20 cellular contexts compared by ENCODE assay signal in genomic region chr5:134417707-134418106, GRCh38. TPM values are rescaled to one million over a fixed set of nuclear protein-coding genes. Genes with fewer than 3 reads are reported as not detected.
DNase-seq lines count a peak whose midpoint lies in the region; ATAC-seq, FAIRE-seq and TF ChIP-seq lines count a peak whose summit lies in the region.
"Had no signal": no experiment of that assay in that cellular context is flagged by ENCODE, and none has a peak within 500 bp of the region (broad histone marks: within the 10 kb centered on the region; RNA-seq: fewer than 3 reads in every experiment).

No MANE protein-coding gene starts in this region.

- H4K20me1 ChIP-seq in HepG2 (ENCODE audit: insufficient read depth, low read length): no peaks in the 10 kb centered on the region
- H4K20me1 ChIP-seq: BLaER1 had no signal

- BruUV-seq in HepG2 (replicated peaks; lab: Mats Ljungman, UMichigan): no TSS peak

- H3K9me3 ChIP-seq in Peyer's patch (no peaks in the 10 kb centered on the region), HepG2 (ENCODE audit: low read length) (peaks cover 9% of the 10 kb centered on the region; the same call in 1 of the 2 replicates), small intestine (ENCODE audit: control insufficient read depth, low read depth) (no peaks in the 10 kb centered on the region)
- H3K9me3 ChIP-seq: HAP-1 had no signal

- H3K79me2 ChIP-seq in HepG2 (ENCODE audit: insufficient read depth, low read length): no peaks in the 10 kb centered on the region

- peak overlapping the region; percentile 81 for H3K4me2 ChIP-seq in HepG2 (ENCODE audit: low read depth, low read length)
- H3K4me2 ChIP-seq: BLaER1 had no signal

- H3K36me3 ChIP-seq in Peyer's patch (no peaks in the 10 kb centered on the region), HepG2 (replicated peaks in 1 of 2; ENCODE audit: control insufficient read depth in 1 of 2, insufficient read depth in 2 of 2, low read length in 2 of 2) (no peaks in the 10 kb centered on the region), small intestine (ENCODE audit: control insufficient read depth in 2 of 2, insufficient read depth in 2 of 2, low read length in 2 of 2) (no peaks in the 10 kb centered on the region)
- H3K36me3 ChIP-seq: BLaER1, HAP-1 had no signal

- ATAC-seq in HepG2: no peak
- no peak for ATAC-seq in HG02885 (IDR thresholded peaks at IDR 0.05; ENCODE audit: poor library complexity, unreplicated experiment)
- ATAC-seq: GM12878 had no signal

- DNase-seq in NCI-H146 (lab: John Stamatoyannopoulos, UW) (peak; percentile 3), NCI-H146 treated with DMSO at 0.1 percent for 48 hours (lab: John Stamatoyannopoulos, UW; ENCODE audit: unreplicated experiment) (no peak), Peyer's patch (no peak), HepG2 (ENCODE audit: low spot score) (no peak), small intestine (peak; percentile 76), DMS53 (lab: John Stamatoyannopoulos, UW) (no peak), DMS 273 (lab: John Stamatoyannopoulos, UW; ENCODE audit: unreplicated experiment) (no peak)
- DNase-seq: 8988T; AML-193; CD8-positive, alpha-beta memory T cell; DMS 273 treated with DMSO at 0.1 percent for 48 hours; DMS79; HFFc6 had no signal

- no peak overlapping the region for H3K4me3 ChIP-seq in Peyer's patch
- H3K4me3 ChIP-seq in HepG2 (replicated peaks in 1 of 3; ENCODE audit: insufficient read depth in 1 of 3, low read depth in 2 of 3, low read length in 3 of 3): no peak overlapping the region; a peak in 1 of 6 replicates
- H3K4me3 ChIP-seq in small intestine (ENCODE audit: low read depth in 1 of 2, low read length in 2 of 2): no peak overlapping the region
- H3K4me3 ChIP-seq: BLaER1, GM12878, HAP-1 had no signal

- in situ Hi-C loops in HepG2 (cut with HindIII; ENCODE audit: extremely low pct_ligation_motif_present, low pct_unique_long_range_greater_than_20kb): no loop called here

- TF ChIP-seq CTCF in Peyer's patch (IDR thresholded peaks at IDR 0.05) (no peak), HepG2 (CRISPR knock-in tag; IDR thresholded peaks at IDR 0.05) (no peak)

- H3K27ac ChIP-seq in Peyer's patch (peak overlapping the region in 3 of 4 donors; percentile 45 to 71 (median 66)), HepG2 (ENCODE audit: extremely low read length, insufficient read depth, low read length) (peak overlapping the region; percentile 96), small intestine (ENCODE audit: low read depth in 1 of 2, low read length in 1 of 2) (peak overlapping the region; percentile 12 to 76)
- H3K27ac ChIP-seq: BLaER1 had no signal

- CTCF ChIA-PET in HepG2 (lab: Yijun Ruan, JAX; ENCODE audit: low intra/inter-chr PET ratio, low total read pairs): no interaction called here

- H2AFZ ChIP-seq in HepG2 (ENCODE audit: low read length): no peak overlapping the region

- TF ChIP-seq RAD21 in HepG2 (CRISPR knock-in tag; IDR thresholded peaks at IDR 0.05): no peak

- no peak overlapping the region for H3K9ac ChIP-seq in HepG2 (ENCODE audit: insufficient read depth, low read depth, low read length)
- H3K9ac ChIP-seq: BLaER1 had no signal

- H3K27me3 ChIP-seq in Peyer's patch: no peaks in the 10 kb centered on the region
- no peaks in the 10 kb centered on the region for H3K27me3 ChIP-seq in HepG2 (ENCODE audit: control insufficient read depth in 1 of 2, insufficient read depth in 2 of 2, low read length in 2 of 2)
- no peaks in the 10 kb centered on the region for H3K27me3 ChIP-seq in small intestine (ENCODE audit: control insufficient read depth in 2 of 2, insufficient read depth in 2 of 2, low read length in 2 of 2)
- H3K27me3 ChIP-seq: BLaER1 had no signal

- intact Hi-C loops in HepG2 (cut with micrococcal nuclease; ENCODE audit: unreplicated experiment): loop anchor here (5.0 kb wide), 1 partner anchor 50 kb away; no protein-coding TSS in a partner anchor

- TF ChIP-seq POLR2A in Peyer's patch (IDR thresholded peaks at IDR 0.05): no peak
- no peak for TF ChIP-seq POLR2A in HepG2 (IDR thresholded peaks at IDR 0.05; ENCODE audit: insufficient read depth in 1 of 2, low read depth in 2 of 2, low read length in 2 of 2)

- peaks cover 0 to 13% (median 0%) of the 10 kb centered on the region in 4 donors for H3K4me1 ChIP-seq in Peyer's patch
- peaks cover 65% of the 10 kb centered on the region for H3K4me1 ChIP-seq in HepG2 (ENCODE audit: insufficient read depth, low read length)
- H3K4me1 ChIP-seq in small intestine (ENCODE audit: control insufficient read depth in 2 of 2, insufficient read depth in 1 of 2, low read depth in 1 of 2, low read length in 1 of 2): peaks cover 0 to 2% of the 10 kb centered on the region in 2 donors
- H3K4me1 ChIP-seq: BLaER1, HAP-1 had no signal

- FAIRE-seq in HepG2 (lab: Jason Lieb, UNC): no peak
- FAIRE-seq in small intestine (lab: Jason Lieb, UNC): no peak
- FAIRE-seq: GM12878, GM18507, H1, HTR-8/SVneo had no signal

- POLR2A ChIA-PET in HepG2 (lab: Yijun Ruan, JAX): interaction anchor here (0.9 to 8.7 kb wide), 7 partner anchors 10 to 108 kb away, joined by 3 to 127 read pairs (median 31); partner anchors contain the start of gene JADE2

- TF ChIP-seq EP300 in HepG2 (IDR thresholded peaks at IDR 0.05; ENCODE audit: low read depth in 2 of 2, low read length in 2 of 2): peak in 1 of 2 experiments; percentile 33; a peak in 1 of 4 replicates
- no peak for TF ChIP-seq EP300 in HepG2 (CRISPR knock-in tag; IDR thresholded peaks at IDR 0.05; ENCODE audit: borderline replicate concordance)

RNA-seq across cellular contexts. Expression of gene CDKN2AIPNL, which starts 6.0 kb away (rescaled TPM):
- 10 to 100 TPM; 13.1 to 25.9 (median 21.9) TPM for total RNA-seq in Peyer's patch
- 46.5 and 51.2 TPM in 2 replicates for total RNA-seq in HepG2 (2016; rRNA removed; fragmentation: Illumina TruSeq; extraction: Trizol)
- 43.9 and 45.2 TPM in 2 replicates for total RNA-seq in HepG2 (2016; cell fraction: cytosol; rRNA removed; fragmentation: Illumina TruSeq; extraction: Trizol; ENCODE audit: low read depth)
- total RNA-seq in HepG2 (2016; cell fraction: insoluble cytoplasmic fraction; rRNA removed; fragmentation: Illumina TruSeq; extraction: Trizol): 51.0 and 57.6 TPM in 2 replicates
- 82.5 and 85.3 TPM in 2 replicates for total RNA-seq in HepG2 (2016; cell fraction: membrane; rRNA removed; fragmentation: Illumina TruSeq; extraction: Trizol)
- 16.1 and 18.5 TPM in 2 replicates for total RNA-seq in HepG2 (2016; cell fraction: nucleus; rRNA removed; fragmentation: Illumina TruSeq; extraction: Trizol)
- 13.5 and 17.4 TPM in 2 replicates for polyA plus RNA-seq in HepG2 (2011; rRNA removed)
- polyA plus RNA-seq in HepG2 (2011; cell fraction: cytosol; rRNA removed): 15.3 and 17.9 TPM in 2 replicates
- 3.4 and 4.0 TPM in 2 replicates for polyA plus RNA-seq in HepG2 (2011; cell fraction: nucleus; rRNA removed)
- polyA plus RNA-seq in HepG2 (2012): 16.4 and 22.9 TPM in 2 replicates
- polyA plus RNA-seq in HepG2 (2016; cell fraction: cytosol; fragmentation: Illumina TruSeq; extraction: Trizol; ENCODE audit: low read depth): 45.6 and 53.1 TPM in 2 replicates
- polyA plus RNA-seq in HepG2 (2016; cell fraction: insoluble cytoplasmic fraction; fragmentation: Illumina TruSeq; extraction: Trizol; ENCODE audit: low read depth): 52.5 and 57.0 TPM in 2 replicates
- polyA plus RNA-seq in HepG2 (2016; cell fraction: membrane; fragmentation: Illumina TruSeq; extraction: Trizol; ENCODE audit: low read depth): 72.1 and 73.9 TPM in 2 replicates
- polyA plus RNA-seq in HepG2 (2016; cell fraction: nucleus; fragmentation: Illumina TruSeq; extraction: Trizol; ENCODE audit: insufficient read depth, low read depth): 25.5 and 28.1 TPM in 2 replicates
- 7.8 TPM in 2 replicates for polyA minus RNA-seq in HepG2 (2011; rRNA and poly(A)+ RNA removed; ENCODE audit: low replicate concordance)
- polyA minus RNA-seq in HepG2 (2011; cell fraction: cytosol; rRNA and poly(A)+ RNA removed): 5.6 and 10.3 TPM in 2 replicates
- polyA minus RNA-seq in HepG2 (2011; cell fraction: nucleus; rRNA and poly(A)+ RNA removed): 5.3 and 6.8 TPM in 2 replicates
- polyA plus RNA-seq in small intestine: 10 to 100 TPM; 39.1 to 52.1 (median 47.0) TPM

RNA-seq across cellular contexts. Expression of gene UBE2B, which starts 46.3 kb away (rescaled TPM):
- total RNA-seq in Peyer's patch (10 to 100 TPM; 38.8 to 62.9 (median 55.4) TPM), HepG2 (2016; rRNA removed; fragmentation: Illumina TruSeq; extraction: Trizol) (25.2 and 56.7 TPM in 2 replicates)
- total RNA-seq in HepG2 (2016; cell fraction: cytosol; rRNA removed; fragmentation: Illumina TruSeq; extraction: Trizol; ENCODE audit: low read depth): 16.1 and 17.6 TPM in 2 replicates
- 29.1 and 44.6 TPM in 2 replicates for total RNA-seq in HepG2 (2016; cell fraction: insoluble cytoplasmic fraction; rRNA removed; fragmentation: Illumina TruSeq; extraction: Trizol)
- total RNA-seq in HepG2 (2016; cell fraction: membrane; rRNA removed; fragmentation: Illumina TruSeq; extraction: Trizol): 26.0 and 31.6 TPM in 2 replicates
- 26.2 and 31.7 TPM in 2 replicates for total RNA-seq in HepG2 (2016; cell fraction: nucleus; rRNA removed; fragmentation: Illumina TruSeq; extraction: Trizol)
- polyA plus RNA-seq in HepG2 (2011; rRNA removed) (35.1 and 56.0 TPM in 2 replicates), small intestine (100 to 1,000 TPM in 1 of 3 donors, 10 to 100 TPM in 2; 63.1 to 107 (median 92.1) TPM)
- polyA plus RNA-seq in HepG2 (2011; cell fraction: cytosol; rRNA removed): 18.5 and 31.0 TPM in 2 replicates
- 12.3 and 14.0 TPM in 2 replicates for polyA plus RNA-seq in HepG2 (2011; cell fraction: nucleus; rRNA removed)
- polyA plus RNA-seq in HepG2 (2012): 85.2 and 106 TPM in 2 replicates
- polyA plus RNA-seq in HepG2 (2016; cell fraction: cytosol; fragmentation: Illumina TruSeq; extraction: Trizol; ENCODE audit: low read depth): 101 and 112 TPM in 2 replicates
- 182 and 192 TPM in 2 replicates for polyA plus RNA-seq in HepG2 (2016; cell fraction: insoluble cytoplasmic fraction; fragmentation: Illumina TruSeq; extraction: Trizol; ENCODE audit: low read depth)
- polyA plus RNA-seq in HepG2 (2016; cell fraction: membrane; fragmentation: Illumina TruSeq; extraction: Trizol; ENCODE audit: low read depth): 120 and 123 TPM in 2 replicates
- 90.3 and 94.9 TPM in 2 replicates for polyA plus RNA-seq in HepG2 (2016; cell fraction: nucleus; fragmentation: Illumina TruSeq; extraction: Trizol; ENCODE audit: insufficient read depth, low read depth)
- polyA minus RNA-seq in HepG2 (2011; rRNA and poly(A)+ RNA removed; ENCODE audit: low replicate concordance): 10.4 and 11.4 TPM in 2 replicates
- polyA minus RNA-seq in HepG2 (2011; cell fraction: cytosol; rRNA and poly(A)+ RNA removed): 32.0 and 33.5 TPM in 2 replicates
- 29.6 and 45.0 TPM in 2 replicates for polyA minus RNA-seq in HepG2 (2011; cell fraction: nucleus; rRNA and poly(A)+ RNA removed)

RNA-seq across cellular contexts. Expression of gene CDKL3, which starts 50.7 kb away (rescaled TPM):
- not detected for total RNA-seq in Peyer's patch
- total RNA-seq in HepG2 (2016; rRNA removed; fragmentation: Illumina TruSeq; extraction: Trizol): 2.2 and 4.5 TPM in 2 replicates
- 1.3 and 3.9 TPM in 2 replicates for total RNA-seq in HepG2 (2016; cell fraction: cytosol; rRNA removed; fragmentation: Illumina TruSeq; extraction: Trizol; ENCODE audit: low read depth)
- 2.9 and 3.7 TPM in 2 replicates for total RNA-seq in HepG2 (2016; cell fraction: insoluble cytoplasmic fraction; rRNA removed; fragmentation: Illumina TruSeq; extraction: Trizol)
- 2.3 and 4.5 TPM in 2 replicates for total RNA-seq in HepG2 (2016; cell fraction: membrane; rRNA removed; fragmentation: Illumina TruSeq; extraction: Trizol)
- total RNA-seq in HepG2 (2016; cell fraction: nucleus; rRNA removed; fragmentation: Illumina TruSeq; extraction: Trizol): 0.68 and 1.2 TPM in 2 replicates
- polyA plus RNA-seq in HepG2 (2011; rRNA removed): 4.1 and 4.3 TPM in 2 replicates
- 0.63 and 1.5 TPM in 2 replicates for polyA plus RNA-seq in HepG2 (2011; cell fraction: cytosol; rRNA removed)
- 1.3 and 1.7 TPM in 2 replicates for polyA plus RNA-seq in HepG2 (2011; cell fraction: nucleus; rRNA removed)
- 3.8 and 7.8 TPM in 2 replicates for polyA plus RNA-seq in HepG2 (2012)
- 1.5 and 1.6 TPM in 2 replicates for polyA plus RNA-seq in HepG2 (2016; cell fraction: cytosol; fragmentation: Illumina TruSeq; extraction: Trizol; ENCODE audit: low read depth)
- polyA plus RNA-seq in HepG2 (2016; cell fraction: insoluble cytoplasmic fraction; fragmentation: Illumina TruSeq; extraction: Trizol; ENCODE audit: low read depth): 2.5 and 2.9 TPM in 2 replicates
- polyA plus RNA-seq in HepG2 (2016; cell fraction: membrane; fragmentation: Illumina TruSeq; extraction: Trizol; ENCODE audit: low read depth): 1.9 and 2.0 TPM in 2 replicates
- 1.5 and 3.4 TPM in 2 replicates for polyA plus RNA-seq in HepG2 (2016; cell fraction: nucleus; fragmentation: Illumina TruSeq; extraction: Trizol; ENCODE audit: insufficient read depth, low read depth)
- 0.58 TPM in 1 of 2 replicates, not detected in the other for polyA minus RNA-seq in HepG2 (2011; rRNA and poly(A)+ RNA removed; ENCODE audit: low replicate concordance)
- polyA minus RNA-seq in HepG2 (2011; cell fraction: cytosol; rRNA and poly(A)+ RNA removed): 1.1 TPM in 1 of 2 replicates, not detected in the other
- 0.90 TPM in 1 of 2 replicates, not detected in the other for polyA minus RNA-seq in HepG2 (2011; cell fraction: nucleus; rRNA and poly(A)+ RNA removed)
- polyA plus RNA-seq in small intestine: 1 to 10 TPM in 2 of 3 donors, not detected in 1; 1.0 to 1.9 TPM

Comparison
In these comparisons a context has a peak if more than half of its experiments do, and no peak if none do; other contexts are left out.
1. DNase-seq: peak in NCI-H146 (single experiment) and small intestine (single experiment); none in NCI-H146 treated with DMSO at 0.1 percent for 48 hours (single experiment), Peyer's patch (0 of 3), HepG2 (single experiment), DMS53 (single experiment) and DMS 273 (single experiment).
2. H3K27ac ChIP-seq: peak in every context shown above with its lines; median percentile 96 in HepG2; 66 in Peyer's patch; 44 in small intestine.